1 cellular context compared by ENCODE assay signal in the genomic region with DNA sequence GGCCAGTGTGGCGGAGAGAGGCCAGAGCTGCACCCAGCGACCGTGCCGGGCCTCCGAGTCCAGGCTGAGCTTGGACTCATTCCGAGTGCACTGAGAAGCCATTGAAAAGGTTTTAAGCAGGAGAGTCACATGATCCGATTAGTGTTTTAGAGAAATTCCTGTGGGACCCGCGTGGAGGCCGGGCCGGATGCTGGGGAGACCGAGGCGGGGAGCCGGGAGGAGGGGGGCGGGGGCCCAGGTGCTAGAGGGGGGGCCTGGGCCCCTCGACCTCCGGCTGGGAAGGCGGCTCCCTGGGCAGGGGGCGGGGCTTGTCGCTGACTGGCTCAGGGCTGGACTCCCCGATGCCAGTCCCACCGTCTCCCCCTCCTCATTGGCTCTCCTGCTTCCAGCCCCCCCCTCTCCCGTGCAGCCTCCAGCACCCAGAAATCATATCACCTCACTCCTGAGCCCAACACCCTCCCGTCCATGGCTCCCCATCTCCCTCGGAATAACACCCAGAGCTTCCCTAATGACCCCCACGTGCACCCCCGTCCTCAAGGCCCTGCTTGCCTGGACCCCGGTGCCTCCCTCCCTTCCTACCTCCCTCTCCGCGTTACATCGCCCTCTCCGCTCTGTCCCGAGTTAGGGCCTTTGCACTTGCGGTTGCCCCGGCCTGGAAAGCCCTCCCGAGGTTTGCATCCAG.
TF ChIP-seq lines count a peak whose summit lies in the region.

No MANE protein-coding gene starts in this region.

TF ChIP-seq in HepG2, 621 proteins besides CTCF, POLR2A, EP300 and RAD21 (continued from another document and continues in another):
- TF ChIP-seq, protein P1, sequence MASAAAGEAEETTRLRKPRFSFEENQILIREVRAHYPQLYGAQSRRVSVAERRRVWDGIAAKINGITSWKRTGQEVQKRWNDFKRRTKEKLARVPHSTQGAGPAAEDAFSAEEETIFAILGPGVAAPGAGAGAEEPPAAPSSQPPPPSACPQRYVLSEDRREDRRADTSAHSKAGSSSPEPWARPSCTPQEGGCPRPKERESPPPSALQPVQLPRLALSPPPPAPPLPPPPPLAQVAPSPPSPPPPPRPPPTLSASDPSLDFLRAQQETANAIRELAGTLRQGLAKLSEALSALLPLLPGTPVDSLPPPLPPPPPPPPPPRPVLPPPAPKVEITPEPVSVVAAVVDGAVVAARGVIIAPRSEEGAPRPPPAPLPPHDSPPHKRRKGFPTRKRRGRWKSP (CRISPR knock-in tag; IDR thresholded peaks at IDR 0.05): 0 out of 2 replicates have a peak, but pooled peaks have one; percentile 41
- TF ChIP-seq FOXK1 (CRISPR knock-in tag; IDR thresholded peaks at IDR 0.05; ENCODE audit: borderline replicate concordance, low read depth): no peak
- no peak for TF ChIP-seq SP140L (CRISPR knock-in tag; IDR thresholded peaks at IDR 0.05; ENCODE audit: borderline replicate concordance)
- TF ChIP-seq TOPORS (CRISPR knock-in tag; IDR thresholded peaks at IDR 0.05): no peak
- no peak for TF ChIP-seq ZNF670 (CRISPR knock-in tag; IDR thresholded peaks at IDR 0.05; ENCODE audit: borderline replicate concordance)
- no peak for TF ChIP-seq SOX6 (IDR thresholded peaks at IDR 0.05)
- TF ChIP-seq SOX6 (CRISPR knock-in tag; IDR thresholded peaks at IDR 0.05): no peak
- no peak for TF ChIP-seq ZNF749 (CRISPR knock-in tag; IDR thresholded peaks at IDR 0.05; ENCODE audit: borderline replicate concordance)
- TF ChIP-seq, protein P2, sequence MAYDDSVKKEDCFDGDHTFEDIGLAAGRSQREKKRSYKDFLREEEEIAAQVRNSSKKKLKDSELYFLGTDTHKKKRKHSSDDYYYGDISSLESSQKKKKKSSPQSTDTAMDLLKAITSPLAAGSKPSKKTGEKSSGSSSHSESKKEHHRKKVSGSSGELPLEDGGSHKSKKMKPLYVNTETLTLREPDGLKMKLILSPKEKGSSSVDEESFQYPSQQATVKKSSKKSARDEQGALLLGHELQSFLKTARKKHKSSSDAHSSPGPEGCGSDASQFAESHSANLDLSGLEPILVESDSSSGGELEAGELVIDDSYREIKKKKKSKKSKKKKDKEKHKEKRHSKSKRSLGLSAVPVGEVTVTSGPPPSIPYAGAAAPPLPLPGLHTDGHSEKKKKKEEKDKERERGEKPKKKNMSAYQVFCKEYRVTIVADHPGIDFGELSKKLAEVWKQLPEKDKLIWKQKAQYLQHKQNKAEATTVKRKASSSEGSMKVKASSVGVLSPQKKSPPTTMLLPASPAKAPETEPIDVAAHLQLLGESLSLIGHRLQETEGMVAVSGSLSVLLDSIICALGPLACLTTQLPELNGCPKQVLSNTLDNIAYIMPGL (CRISPR knock-in tag; IDR thresholded peaks at IDR 0.05; ENCODE audit: borderline replicate concordance in 1 of 2, low read depth in 1 of 2): no peak
- TF ChIP-seq DPF2 (CRISPR knock-in tag; IDR thresholded peaks at IDR 0.05; ENCODE audit: borderline replicate concordance, low read depth): no peak
- no peak for TF ChIP-seq YEATS2 (CRISPR knock-in tag; IDR thresholded peaks at IDR 0.05; ENCODE audit: borderline replicate concordance)
- TF ChIP-seq, protein P3, sequence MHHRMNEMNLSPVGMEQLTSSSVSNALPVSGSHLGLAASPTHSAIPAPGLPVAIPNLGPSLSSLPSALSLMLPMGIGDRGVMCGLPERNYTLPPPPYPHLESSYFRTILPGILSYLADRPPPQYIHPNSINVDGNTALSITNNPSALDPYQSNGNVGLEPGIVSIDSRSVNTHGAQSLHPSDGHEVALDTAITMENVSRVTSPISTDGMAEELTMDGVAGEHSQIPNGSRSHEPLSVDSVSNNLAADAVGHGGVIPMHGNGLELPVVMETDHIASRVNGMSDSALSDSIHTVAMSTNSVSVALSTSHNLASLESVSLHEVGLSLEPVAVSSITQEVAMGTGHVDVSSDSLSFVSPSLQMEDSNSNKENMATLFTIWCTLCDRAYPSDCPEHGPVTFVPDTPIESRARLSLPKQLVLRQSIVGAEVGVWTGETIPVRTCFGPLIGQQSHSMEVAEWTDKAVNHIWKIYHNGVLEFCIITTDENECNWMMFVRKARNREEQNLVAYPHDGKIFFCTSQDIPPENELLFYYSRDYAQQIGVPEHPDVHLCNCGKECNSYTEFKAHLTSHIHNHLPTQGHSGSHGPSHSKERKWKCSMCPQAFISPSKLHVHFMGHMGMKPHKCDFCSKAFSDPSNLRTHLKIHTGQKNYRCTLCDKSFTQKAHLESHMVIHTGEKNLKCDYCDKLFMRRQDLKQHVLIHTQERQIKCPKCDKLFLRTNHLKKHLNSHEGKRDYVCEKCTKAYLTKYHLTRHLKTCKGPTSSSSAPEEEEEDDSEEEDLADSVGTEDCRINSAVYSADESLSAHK (CRISPR knock-in tag; IDR thresholded peaks at IDR 0.05; ENCODE audit: borderline replicate concordance): no peak
- TF ChIP-seq, protein P4, sequence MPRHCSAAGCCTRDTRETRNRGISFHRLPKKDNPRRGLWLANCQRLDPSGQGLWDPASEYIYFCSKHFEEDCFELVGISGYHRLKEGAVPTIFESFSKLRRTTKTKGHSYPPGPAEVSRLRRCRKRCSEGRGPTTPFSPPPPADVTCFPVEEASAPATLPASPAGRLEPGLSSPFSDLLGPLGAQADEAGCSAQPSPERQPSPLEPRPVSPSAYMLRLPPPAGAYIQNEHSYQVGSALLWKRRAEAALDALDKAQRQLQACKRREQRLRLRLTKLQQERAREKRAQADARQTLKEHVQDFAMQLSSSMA (CRISPR knock-in tag; IDR thresholded peaks at IDR 0.05): no peak
- TF ChIP-seq, protein P5, sequence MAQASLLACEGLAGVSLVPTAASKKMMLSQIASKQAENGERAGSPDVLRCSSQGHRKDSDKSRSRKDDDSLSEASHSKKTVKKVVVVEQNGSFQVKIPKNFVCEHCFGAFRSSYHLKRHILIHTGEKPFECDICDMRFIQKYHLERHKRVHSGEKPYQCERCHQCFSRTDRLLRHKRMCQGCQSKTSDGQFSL (CRISPR knock-in tag; IDR thresholded peaks at IDR 0.05): peak; percentile 71; the same call in 1 of the 2 replicates
- no peak for TF ChIP-seq NCOA1 (CRISPR knock-in tag; IDR thresholded peaks at IDR 0.05)
- TF ChIP-seq, protein P6, sequence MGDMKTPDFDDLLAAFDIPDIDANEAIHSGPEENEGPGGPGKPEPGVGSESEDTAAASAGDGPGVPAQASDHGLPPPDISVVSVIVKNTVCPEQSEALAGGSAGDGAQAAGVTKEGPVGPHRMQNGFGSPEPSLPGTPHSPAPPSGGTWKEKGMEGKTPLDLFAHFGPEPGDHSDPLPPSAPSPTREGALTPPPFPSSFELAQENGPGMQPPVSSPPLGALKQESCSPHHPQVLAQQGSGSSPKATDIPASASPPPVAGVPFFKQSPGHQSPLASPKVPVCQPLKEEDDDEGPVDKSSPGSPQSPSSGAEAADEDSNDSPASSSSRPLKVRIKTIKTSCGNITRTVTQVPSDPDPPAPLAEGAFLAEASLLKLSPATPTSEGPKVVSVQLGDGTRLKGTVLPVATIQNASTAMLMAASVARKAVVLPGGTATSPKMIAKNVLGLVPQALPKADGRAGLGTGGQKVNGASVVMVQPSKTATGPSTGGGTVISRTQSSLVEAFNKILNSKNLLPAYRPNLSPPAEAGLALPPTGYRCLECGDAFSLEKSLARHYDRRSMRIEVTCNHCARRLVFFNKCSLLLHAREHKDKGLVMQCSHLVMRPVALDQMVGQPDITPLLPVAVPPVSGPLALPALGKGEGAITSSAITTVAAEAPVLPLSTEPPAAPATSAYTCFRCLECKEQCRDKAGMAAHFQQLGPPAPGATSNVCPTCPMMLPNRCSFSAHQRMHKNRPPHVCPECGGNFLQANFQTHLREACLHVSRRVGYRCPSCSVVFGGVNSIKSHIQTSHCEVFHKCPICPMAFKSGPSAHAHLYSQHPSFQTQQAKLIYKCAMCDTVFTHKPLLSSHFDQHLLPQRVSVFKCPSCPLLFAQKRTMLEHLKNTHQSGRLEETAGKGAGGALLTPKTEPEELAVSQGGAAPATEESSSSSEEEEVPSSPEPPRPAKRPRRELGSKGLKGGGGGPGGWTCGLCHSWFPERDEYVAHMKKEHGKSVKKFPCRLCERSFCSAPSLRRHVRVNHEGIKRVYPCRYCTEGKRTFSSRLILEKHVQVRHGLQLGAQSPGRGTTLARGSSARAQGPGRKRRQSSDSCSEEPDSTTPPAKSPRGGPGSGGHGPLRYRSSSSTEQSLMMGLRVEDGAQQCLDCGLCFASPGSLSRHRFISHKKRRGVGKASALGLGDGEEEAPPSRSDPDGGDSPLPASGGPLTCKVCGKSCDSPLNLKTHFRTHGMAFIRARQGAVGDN (CRISPR knock-in tag; IDR thresholded peaks at IDR 0.05): peak; percentile 58
- TF ChIP-seq ZNF777 (CRISPR knock-in tag; IDR thresholded peaks at IDR 0.05): no peak
- TF ChIP-seq, protein P7, sequence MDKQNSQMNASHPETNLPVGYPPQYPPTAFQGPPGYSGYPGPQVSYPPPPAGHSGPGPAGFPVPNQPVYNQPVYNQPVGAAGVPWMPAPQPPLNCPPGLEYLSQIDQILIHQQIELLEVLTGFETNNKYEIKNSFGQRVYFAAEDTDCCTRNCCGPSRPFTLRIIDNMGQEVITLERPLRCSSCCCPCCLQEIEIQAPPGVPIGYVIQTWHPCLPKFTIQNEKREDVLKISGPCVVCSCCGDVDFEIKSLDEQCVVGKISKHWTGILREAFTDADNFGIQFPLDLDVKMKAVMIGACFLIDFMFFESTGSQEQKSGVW (CRISPR knock-in tag; IDR thresholded peaks at IDR 0.05; ENCODE audit: borderline replicate concordance): no peak
- TF ChIP-seq, protein P8, sequence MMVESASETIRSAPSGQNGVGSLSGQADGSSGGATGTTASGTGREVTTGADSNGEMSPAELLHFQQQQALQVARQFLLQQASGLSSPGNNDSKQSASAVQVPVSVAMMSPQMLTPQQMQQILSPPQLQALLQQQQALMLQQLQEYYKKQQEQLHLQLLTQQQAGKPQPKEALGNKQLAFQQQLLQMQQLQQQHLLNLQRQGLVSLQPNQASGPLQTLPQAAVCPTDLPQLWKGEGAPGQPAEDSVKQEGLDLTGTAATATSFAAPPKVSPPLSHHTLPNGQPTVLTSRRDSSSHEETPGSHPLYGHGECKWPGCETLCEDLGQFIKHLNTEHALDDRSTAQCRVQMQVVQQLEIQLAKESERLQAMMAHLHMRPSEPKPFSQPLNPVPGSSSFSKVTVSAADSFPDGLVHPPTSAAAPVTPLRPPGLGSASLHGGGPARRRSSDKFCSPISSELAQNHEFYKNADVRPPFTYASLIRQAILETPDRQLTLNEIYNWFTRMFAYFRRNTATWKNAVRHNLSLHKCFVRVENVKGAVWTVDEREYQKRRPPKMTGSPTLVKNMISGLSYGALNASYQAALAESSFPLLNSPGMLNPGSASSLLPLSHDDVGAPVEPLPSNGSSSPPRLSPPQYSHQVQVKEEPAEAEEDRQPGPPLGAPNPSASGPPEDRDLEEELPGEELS (CRISPR knock-in tag; IDR thresholded peaks at IDR 0.05): 0 out of 2 replicates have a peak, but pooled peaks have one; percentile 12
- TF ChIP-seq TRIM24 (CRISPR knock-in tag; IDR thresholded peaks at IDR 0.05): no peak
- TF ChIP-seq ZNF569 (CRISPR knock-in tag; IDR thresholded peaks at IDR 0.05; ENCODE audit: borderline replicate concordance): no peak
- TF ChIP-seq, protein P9, sequence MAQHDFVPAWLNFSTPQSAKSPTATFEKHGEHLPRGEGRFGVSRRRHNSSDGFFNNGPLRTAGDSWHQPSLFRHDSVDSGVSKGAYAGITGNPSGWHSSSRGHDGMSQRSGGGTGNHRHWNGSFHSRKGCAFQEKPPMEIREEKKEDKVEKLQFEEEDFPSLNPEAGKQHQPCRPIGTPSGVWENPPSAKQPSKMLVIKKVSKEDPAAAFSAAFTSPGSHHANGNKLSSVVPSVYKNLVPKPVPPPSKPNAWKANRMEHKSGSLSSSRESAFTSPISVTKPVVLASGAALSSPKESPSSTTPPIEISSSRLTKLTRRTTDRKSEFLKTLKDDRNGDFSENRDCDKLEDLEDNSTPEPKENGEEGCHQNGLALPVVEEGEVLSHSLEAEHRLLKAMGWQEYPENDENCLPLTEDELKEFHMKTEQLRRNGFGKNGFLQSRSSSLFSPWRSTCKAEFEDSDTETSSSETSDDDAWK (CRISPR knock-in tag; IDR thresholded peaks at IDR 0.05): no peak
- TF ChIP-seq ZFP36L1 (CRISPR knock-in tag; IDR thresholded peaks at IDR 0.05): no peak
- no peak for TF ChIP-seq ARID2 (CRISPR knock-in tag; IDR thresholded peaks at IDR 0.05; ENCODE audit: borderline replicate concordance)
- TF ChIP-seq ZNF207 (IDR thresholded peaks at IDR 0.05; ENCODE audit: borderline replicate concordance): no peak
- no peak for TF ChIP-seq ELF1 (CRISPR knock-in tag; IDR thresholded peaks at IDR 0.05)
- no peak for TF ChIP-seq ZNF468 (CRISPR knock-in tag; IDR thresholded peaks at IDR 0.05)
- TF ChIP-seq ESRRA (CRISPR knock-in tag; IDR thresholded peaks at IDR 0.05; ENCODE audit: low read depth): no peak
- TF ChIP-seq ZNF816 (CRISPR knock-in tag; IDR thresholded peaks at IDR 0.05; ENCODE audit: borderline replicate concordance): no peak
- TF ChIP-seq, protein P10, sequence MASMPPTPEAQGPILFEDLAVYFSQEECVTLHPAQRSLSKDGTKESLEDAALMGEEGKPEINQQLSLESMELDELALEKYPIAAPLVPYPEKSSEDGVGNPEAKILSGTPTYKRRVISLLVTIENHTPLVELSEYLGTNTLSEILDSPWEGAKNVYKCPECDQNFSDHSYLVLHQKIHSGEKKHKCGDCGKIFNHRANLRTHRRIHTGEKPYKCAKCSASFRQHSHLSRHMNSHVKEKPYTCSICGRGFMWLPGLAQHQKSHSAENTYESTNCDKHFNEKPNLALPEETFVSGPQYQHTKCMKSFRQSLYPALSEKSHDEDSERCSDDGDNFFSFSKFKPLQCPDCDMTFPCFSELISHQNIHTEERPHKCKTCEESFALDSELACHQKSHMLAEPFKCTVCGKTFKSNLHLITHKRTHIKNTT (CRISPR knock-in tag; IDR thresholded peaks at IDR 0.05): no peak
- no peak for TF ChIP-seq CHCHD3 (CRISPR knock-in tag; IDR thresholded peaks at IDR 0.05)
- no peak for TF ChIP-seq KDM6A (CRISPR knock-in tag; IDR thresholded peaks at IDR 0.05; ENCODE audit: low read depth)
- no peak for TF ChIP-seq XRCC5 (optimal IDR thresholded peaks at IDR 0.05; ENCODE audit: low read length)
- no peak for TF ChIP-seq CHD4 (IDR thresholded peaks at IDR 0.05; ENCODE audit: borderline replicate concordance, low read length)
- no peak for TF ChIP-seq ZNF264 (CRISPR knock-in tag; IDR thresholded peaks at IDR 0.05)
- peak; percentile 65 for TF ChIP-seq ZFX (CRISPR knock-in tag; IDR thresholded peaks at IDR 0.05; ENCODE audit: low read depth)
- peak; percentile 34; the same call in 1 of the 2 replicates for TF ChIP-seq ZNF788 (CRISPR knock-in tag; IDR thresholded peaks at IDR 0.05; ENCODE audit: borderline replicate concordance)
- TF ChIP-seq MIER3 (CRISPR knock-in tag; IDR thresholded peaks at IDR 0.05; ENCODE audit: borderline replicate concordance): no peak
- TF ChIP-seq, protein P11, sequence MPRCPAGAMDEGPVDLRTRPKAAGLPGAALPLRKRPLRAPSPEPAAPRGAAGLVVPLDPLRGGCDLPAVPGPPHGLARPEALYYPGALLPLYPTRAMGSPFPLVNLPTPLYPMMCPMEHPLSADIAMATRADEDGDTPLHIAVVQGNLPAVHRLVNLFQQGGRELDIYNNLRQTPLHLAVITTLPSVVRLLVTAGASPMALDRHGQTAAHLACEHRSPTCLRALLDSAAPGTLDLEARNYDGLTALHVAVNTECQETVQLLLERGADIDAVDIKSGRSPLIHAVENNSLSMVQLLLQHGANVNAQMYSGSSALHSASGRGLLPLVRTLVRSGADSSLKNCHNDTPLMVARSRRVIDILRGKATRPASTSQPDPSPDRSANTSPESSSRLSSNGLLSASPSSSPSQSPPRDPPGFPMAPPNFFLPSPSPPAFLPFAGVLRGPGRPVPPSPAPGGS (CRISPR knock-in tag; IDR thresholded peaks at IDR 0.05): no peak
- TF ChIP-seq ZBTB8A (CRISPR knock-in tag; IDR thresholded peaks at IDR 0.05; ENCODE audit: borderline replicate concordance, low read depth): no peak
- no peak for TF ChIP-seq ZNF737 (CRISPR knock-in tag; IDR thresholded peaks at IDR 0.05; ENCODE audit: borderline replicate concordance)
